Comparison of ENCODE assay signal across 23 cellular contexts in the genomic region with DNA sequence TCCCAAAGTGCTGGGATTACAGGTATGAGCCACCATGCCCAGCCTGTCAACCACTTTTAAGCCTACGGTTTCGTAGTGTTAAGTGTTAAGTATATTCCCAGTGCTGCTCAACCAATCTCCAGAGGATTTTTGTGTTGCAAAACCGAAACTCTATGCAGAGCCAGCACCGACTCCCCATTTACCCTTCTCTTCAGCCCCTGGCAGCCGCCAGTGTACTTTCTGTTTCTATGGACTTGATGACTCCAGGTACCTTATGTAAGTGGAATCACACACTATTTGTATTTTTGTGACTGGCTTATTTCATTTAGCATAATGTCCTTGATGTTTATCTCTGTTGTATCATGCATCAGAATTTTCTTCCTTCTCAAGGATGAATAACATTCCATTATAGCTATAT. TPM values are rescaled to one million over a fixed set of nuclear protein-coding genes. Genes with fewer than 3 reads are reported as not detected.
DNase-seq lines count a peak whose midpoint lies in the region; ATAC-seq, FAIRE-seq and TF ChIP-seq lines count a peak whose summit lies in the region.
"Had no signal": no experiment of that assay in that cellular context is flagged by ENCODE, and none has a peak within 500 bp of the region (broad histone marks: within the 10 kb centered on the region; RNA-seq: fewer than 3 reads in every experiment).

No MANE protein-coding gene starts in this region.

- ATAC-seq in right lobe of liver = peak in 2 of 4 donors; percentile 22 to 69
- no peak for ATAC-seq in GM21529 (IDR thresholded peaks at IDR 0.05; ENCODE audit: unreplicated experiment)
- ATAC-seq in HG03280 (IDR thresholded peaks at IDR 0.05; ENCODE audit: unreplicated experiment) = no peak

- H3K4me3 Mint-ChIP-seq in Caco-2 (ENCODE audit: unreplicated experiment) = peak overlapping the region; percentile 62
- H3K4me3 Mint-ChIP-seq: CD4-positive, CD25-positive, alpha-beta regulatory T cell had no signal

- H3K4me1 ChIP-seq in Caco-2 = peaks cover 14% of the 10 kb centered on the region
- H3K4me1 ChIP-seq in right lobe of liver = peaks cover 0 to 32% (median 0%) of the 10 kb centered on the region in 4 donors
- H3K4me1 ChIP-seq in small intestine (ENCODE audit: control insufficient read depth in 2 of 2, insufficient read depth in 1 of 2, low read depth in 1 of 2, low read length in 1 of 2) = no peaks in the 10 kb centered on the region
- H3K4me1 ChIP-seq: BE2C, Peyer's patch, SJCRH30 had no signal

- POLR2A ChIA-PET in Caco-2 (lab: Charles Lee) = no interaction called here

- H3K4me3 ChIP-seq in Caco-2 (ENCODE audit: low read depth, low read length) (no peak overlapping the region), right lobe of liver (peak overlapping the region; percentile 36 to 86 (median 85)), small intestine (ENCODE audit: low read depth in 1 of 2, low read length in 2 of 2) (peak overlapping the region in 1 of 2 donors; percentile 52)
- H3K4me3 ChIP-seq: GM23248, SJCRH30 had no signal

- no peak overlapping the region for H3K27ac Mint-ChIP-seq in Caco-2 (ENCODE audit: unreplicated experiment)
- H3K27ac Mint-ChIP-seq: CD4-positive, CD25-positive, alpha-beta regulatory T cell had no signal

- no peaks in the 10 kb centered on the region for H3K27me3 Mint-ChIP-seq in Caco-2 (ENCODE audit: insufficient read depth, unreplicated experiment)
- H3K27me3 Mint-ChIP-seq: CD4-positive, CD25-positive, alpha-beta regulatory T cell had no signal

- peak overlapping the region; percentile 51 to 99 (median 93) for H3K27ac ChIP-seq in right lobe of liver
- no peak overlapping the region for H3K27ac ChIP-seq in small intestine (ENCODE audit: low read depth in 1 of 2, low read length in 1 of 2)
- H3K27ac ChIP-seq: GM23248, KMS-11, SJCRH30 had no signal

- WGBS in right lobe of liver (ENCODE audit: insufficient coverage, low coverage, low lambda C conversion rate, missing lambda C conversion rate) = 10% methylated on average over 5 of the region's 5 CpGs
- 42 to 60% (median 51%) methylated on average over 5 of the region's 5 CpGs for WGBS in small intestine, 3 donors

- DNase-seq in Caco-2 (no peak), amniotic epithelial cell (ENCODE audit: low read depth) (peak; percentile 3), right lobe of liver (peak in 1 of 3 donors; percentile 48), small intestine (peak; percentile 43)
- no peak for DNase-seq in activated T-cell treated with anti-CD3 and anti-CD28 coated beads, Interleukin-2, amount 50 U/mL, for 1 hour
- DNase-seq: BE2C; CD4-positive, CD25-positive, alpha-beta regulatory T cell; DMS79; GM23248; HCEC 1CT; NCI-H1092 treated with DMSO at 0.1 percent for 48 hours; NCI-H1436 treated with DMSO at 0.1 percent for 48 hours; NCI-H2029; NCI-H2227 treated with DMSO at 0.1 percent for 48 hours; NCI-H510A treated with DMSO at 0.1 percent for 48 hours; NCI-H748 treated with DMSO at 0.1 percent for 48 hours; SJCRH30 had no signal

- BruUV-seq in Caco-2 (replicated peaks; lab: Mats Ljungman, UMichigan) = no TSS peak

- H3K9me3 ChIP-seq in Caco-2 (no peaks in the 10 kb centered on the region), right lobe of liver (no peaks in the 10 kb centered on the region), small intestine (ENCODE audit: control insufficient read depth, low read depth) (no peaks in the 10 kb centered on the region)
- H3K9me3 ChIP-seq: BE2C, Peyer's patch, SJCRH30 had no signal

- H3K27me3 ChIP-seq in Caco-2 (replicated peaks; ENCODE audit: control insufficient read depth, insufficient read depth, low read length) (no peaks in the 10 kb centered on the region), right lobe of liver (no peaks in the 10 kb centered on the region), small intestine (ENCODE audit: control insufficient read depth in 2 of 2, insufficient read depth in 2 of 2, low read length in 2 of 2) (no peaks in the 10 kb centered on the region)
- H3K27me3 ChIP-seq: Peyer's patch, SJCRH30 had no signal

- H3K9me3 Mint-ChIP-seq in Caco-2 (ENCODE audit: unreplicated experiment) = no peaks in the 10 kb centered on the region
- H3K9me3 Mint-ChIP-seq: CD4-positive, CD25-positive, alpha-beta regulatory T cell had no signal

- TF ChIP-seq POLR2A in right lobe of liver (IDR thresholded peaks at IDR 0.05) = peak; percentile 36

- no peak for FAIRE-seq in small intestine (lab: Jason Lieb, UNC)

- no peaks in the 10 kb centered on the region for H3K36me3 ChIP-seq in Caco-2 (ENCODE audit: control insufficient read depth, insufficient read depth, low read length)
- peaks cover 0 to 54% (median 19%) of the 10 kb centered on the region in 4 donors for H3K36me3 ChIP-seq in right lobe of liver
- H3K36me3 ChIP-seq in small intestine (ENCODE audit: control insufficient read depth in 2 of 2, insufficient read depth in 2 of 2, low read length in 2 of 2) = peaks cover 0 to 1% of the 10 kb centered on the region in 2 donors
- H3K36me3 ChIP-seq: BE2C, Peyer's patch, SJCRH30 had no signal

- intact Hi-C loops in Caco-2 (cut with micrococcal nuclease; ENCODE audit: unreplicated experiment) (no loop called here), right lobe of liver (cut with DNase I) (no loop called here)

- CTCF ChIA-PET in Caco-2 (lab: Charles Lee) = interaction anchor here (0.6 to 2.4 kb wide), 2 partner anchors 16 to 634 kb away, joined by 3 to 10 read pairs; no protein-coding TSS in a partner anchor

- peaks cover 22% of the 10 kb centered on the region for H3K4me1 Mint-ChIP-seq in Caco-2 (ENCODE audit: low read depth, unreplicated experiment)
- H3K4me1 Mint-ChIP-seq: CD4-positive, CD25-positive, alpha-beta regulatory T cell had no signal

- no peak for TF ChIP-seq CTCF in Caco-2 (IDR thresholded peaks at IDR 0.05; ENCODE audit: insufficient read depth in 1 of 2, low read depth in 1 of 2, low read length in 1 of 2, severe bottlenecking in 1 of 2, unreplicated experiment in 1 of 2)
- no peak for TF ChIP-seq CTCF in right lobe of liver (IDR thresholded peaks at IDR 0.05)

- H3K36me3 Mint-ChIP-seq in Caco-2 (ENCODE audit: insufficient read depth, unreplicated experiment) = no peaks in the 10 kb centered on the region
- H3K36me3 Mint-ChIP-seq: CD4-positive, CD25-positive, alpha-beta regulatory T cell had no signal

RNA-seq across cellular contexts. Expression of a gene that starts 1.1 kb away (rescaled TPM):
- total RNA-seq in Caco-2 (2022) (4.5 TPM in 2 replicates), right lobe of liver (1,000 to 10,000 TPM in 1 of 6 experiments, 100 to 1,000 TPM in 5; 156 to 1,019 (median 382) TPM)
- 100 to 1,000 TPM in 2 of 3 donors, 10 to 100 TPM in 1; 12.7 to 221 (median 154) TPM for polyA plus RNA-seq in small intestine
- total RNA-seq: A673; CD4-positive, CD25-positive, alpha-beta regulatory T cell; GM23248; HT1080; SJCRH30 had no signal
- polyA plus RNA-seq: CD4-positive, CD25-positive, alpha-beta regulatory T cell; GM23248 had no signal

RNA-seq across cellular contexts. Expression of a gene that starts 26.0 kb away (rescaled TPM):
- total RNA-seq in Caco-2 (2022) (not detected in 2 replicates), right lobe of liver (not detected)
- polyA plus RNA-seq in small intestine = not detected
- total RNA-seq: A673; CD4-positive, CD25-positive, alpha-beta regulatory T cell; GM23248; HT1080; Peyer's patch; SJCRH30 had no signal
- polyA plus RNA-seq: CD4-positive, CD25-positive, alpha-beta regulatory T cell; GM23248 had no signal

Comparison
In these comparisons a context has a peak if more than half of its experiments do, and no peak if none do; other contexts are left out.
1. DNase-seq: peak in amniotic epithelial cell (single experiment) and small intestine (single experiment); none in Caco-2 (0 of 2) and activated T-cell treated with anti-CD3 and anti-CD28 coated beads, Interleukin-2, amount 50 U/mL, for 1 hour (single experiment).
2. H3K27ac ChIP-seq: peak in right lobe of liver (3 of 3); none in small intestine (0 of 2).
3. RNA of a gene that starts 1.1 kb away (total RNA-seq): 156 to 1,019 TPM in right lobe of liver; 4.5 TPM in Caco-2; every median in the first group is over 10 times any median in the second.